ENCODE assay signal across 6 cellular contexts in the genomic region with DNA sequence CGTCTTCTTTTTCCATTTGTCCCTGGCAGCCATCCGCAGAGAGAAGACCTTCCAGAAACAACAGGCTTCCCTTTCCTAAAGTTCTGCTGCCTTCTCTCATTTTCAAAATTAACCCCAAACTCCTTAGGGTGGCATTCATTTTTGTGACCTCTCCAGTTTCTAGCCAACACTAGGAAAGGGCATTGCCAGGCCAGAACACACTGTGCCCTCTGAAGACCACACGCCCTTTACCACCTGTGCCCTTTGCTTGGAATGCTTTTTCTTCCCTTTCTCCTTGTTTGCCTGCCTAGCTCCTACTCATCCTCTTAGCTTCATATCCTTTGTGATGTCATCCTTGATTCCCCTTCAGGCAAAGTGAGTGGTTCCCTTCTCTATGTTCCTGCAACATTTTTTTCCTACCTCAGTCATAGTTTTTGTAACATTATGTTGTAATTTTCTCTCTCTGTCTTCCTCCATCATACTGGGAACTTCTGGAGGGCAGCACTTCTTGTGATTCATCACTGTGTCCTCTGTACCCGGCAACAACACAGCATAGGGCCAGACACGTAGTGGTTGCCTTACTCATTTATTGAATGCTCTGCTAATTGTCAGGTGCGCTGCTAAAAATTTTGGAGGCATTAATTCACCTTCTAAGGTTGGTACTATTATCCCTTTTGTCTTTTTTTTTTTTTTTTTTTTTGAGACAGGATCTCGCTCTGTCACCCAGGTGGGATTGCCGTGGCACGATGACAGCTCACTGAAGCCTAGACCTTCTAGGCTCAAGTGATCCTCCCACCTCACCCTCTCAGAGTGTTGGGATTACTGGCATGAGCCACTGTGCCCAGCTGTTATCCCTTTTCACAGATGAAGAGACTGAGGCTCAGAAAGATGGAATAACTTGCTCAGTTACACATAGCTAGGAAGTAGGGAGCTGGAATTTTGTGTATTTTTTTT. TPM values are rescaled to one million over a fixed set of nuclear protein-coding genes. Genes with fewer than 3 reads are reported as not detected.
DNase-seq lines count a peak whose midpoint lies in the region.

No MANE protein-coding gene starts in this region.

- H3K9ac ChIP-seq in duodenal mucosa (ENCODE audit: low read depth in 1 of 2, low read length in 2 of 2): peak overlapping the region; percentile 80 to 95

- H3K27me3 ChIP-seq in MG63 (no peaks in the 10 kb centered on the region), duodenal mucosa (ENCODE audit: control insufficient read depth in 1 of 2, insufficient read depth in 2 of 2, low read length in 2 of 2) (no peaks in the 10 kb centered on the region)

- DNase-seq in MG63 (no peak), renal cortical epithelial cell (ENCODE audit: low read depth) (peak; percentile 82), cerebellar cortex (ENCODE audit: low spot score) (no peak), NCI-H2171 treated with DMSO at 0.1 percent for 48 hours (lab: John Stamatoyannopoulos, UW) (no peak)
- DNase-seq in stimulated activated naive CD4-positive, alpha-beta T cell treated with Interleukin-2 at 50 U/mL for 16 hours (lab: John Stamatoyannopoulos, UW): no peak

- H3K4me3 ChIP-seq in MG63: peak overlapping the region; percentile 94
- peak overlapping the region; percentile 77 to 91 for H3K4me3 ChIP-seq in duodenal mucosa (ENCODE audit: low read depth in 1 of 2, low read length in 2 of 2)

- H3K27ac ChIP-seq in duodenal mucosa (ENCODE audit: low read depth, low read length): peak overlapping the region; percentile 87

- no peaks in the 10 kb centered on the region for H3K9me3 ChIP-seq in MG63
- no peaks in the 10 kb centered on the region for H3K9me3 ChIP-seq in duodenal mucosa (ENCODE audit: control insufficient read depth in 1 of 2, low read length in 2 of 2)

- H3K4me1 ChIP-seq in duodenal mucosa (ENCODE audit: control insufficient read depth in 1 of 2, insufficient read depth in 2 of 2, low read length in 2 of 2): peaks cover 17 to 21% of the 10 kb centered on the region in 2 donors

- H3K36me3 ChIP-seq in MG63 (peaks cover 52% of the 10 kb centered on the region), duodenal mucosa (ENCODE audit: control insufficient read depth in 1 of 2, insufficient read depth in 2 of 2, low read length in 2 of 2) (peaks cover 10 to 28% of the 10 kb centered on the region in 2 donors)

RNA-seq across cellular contexts. Expression of a gene that starts 1.0 kb away (rescaled TPM):
- total RNA-seq in MG63 (2014; rRNA removed; shearing (Covaris generic); ENCODE audit: low replicate concordance): 59.1 and 78.2 TPM in 2 replicates
- 33.5 and 45.1 TPM in 2 replicates for total RNA-seq in renal cortical epithelial cell

RNA-seq across cellular contexts. Expression of a gene that starts 10.3 kb away (rescaled TPM):
- 24.1 and 42.5 TPM in 2 replicates for total RNA-seq in MG63 (2014; rRNA removed; shearing (Covaris generic); ENCODE audit: low replicate concordance)
- 13.9 and 44.5 TPM in 2 replicates for total RNA-seq in renal cortical epithelial cell

RNA-seq across cellular contexts. Expression of a gene that starts 17.0 kb away (rescaled TPM):
- total RNA-seq in MG63 (2014; rRNA removed; shearing (Covaris generic); ENCODE audit: low replicate concordance): not detected in 2 replicates
- total RNA-seq in renal cortical epithelial cell: 3.8 and 17.7 TPM in 2 replicates

RNA-seq across cellular contexts. Expression of a gene that starts 23.9 kb away (rescaled TPM):
- 146 and 155 TPM in 2 replicates for total RNA-seq in MG63 (2014; rRNA removed; shearing (Covaris generic); ENCODE audit: low replicate concordance)
- total RNA-seq in renal cortical epithelial cell: 89.1 and 128 TPM in 2 replicates

RNA-seq across cellular contexts. Expression of a gene that starts 29.7 kb away (rescaled TPM):
- total RNA-seq in MG63 (2014; rRNA removed; shearing (Covaris generic); ENCODE audit: low replicate concordance): 1.7 and 1.9 TPM in 2 replicates
- total RNA-seq in renal cortical epithelial cell: 0.52 and 1.9 TPM in 2 replicates
